In genomic region chr20:63937596-63937995, GRCh38 we compare ENCODE assay signal across 17 cellular contexts. TPM values are rescaled to one million over a fixed set of nuclear protein-coding genes. Genes with fewer than 3 reads are reported as not detected.
A peak's percentile ranks its signal among the peaks of the same experiment; 100 is the strongest.
DNase-seq lines count a peak whose midpoint lies in the region; ATAC-seq and TF ChIP-seq lines count a peak whose summit lies in the region.
"Had no signal": no experiment of that assay in that cellular context is flagged by ENCODE, and none has a peak within 500 bp of the region (broad histone marks: within the 10 kb centered on the region; RNA-seq: fewer than 3 reads in every experiment).

No MANE protein-coding gene starts in this region.

- peaks cover 64% of the 10 kb centered on the region for H3K36me3 ChIP-seq in left ventricle myocardium inferior

- POLR2A ChIA-PET in WTC11 (lab: Charles Lee), result interaction anchor here (1.0 kb wide), 1 partner anchor 25 kb away, joined by 4 read pairs; no protein-coding TSS in a partner anchor

- no peak overlapping the region for H3K27ac ChIP-seq in left ventricle myocardium inferior (replicated peaks)
- H3K27ac ChIP-seq: Peyer's patch had no signal

- no peaks in the 10 kb centered on the region for H3K27me3 ChIP-seq in left ventricle myocardium inferior (ENCODE audit: low read depth)
- H3K27me3 ChIP-seq: Peyer's patch had no signal

- H3K4me3 ChIP-seq in left ventricle myocardium inferior, result no peak overlapping the region
- H3K4me3 ChIP-seq: HAP-1, Peyer's patch had no signal

- H3K36me3 Mint-ChIP-seq in WTC11, result peaks cover under 1% of the 10 kb centered on the region; the same call in 1 of the 2 replicates
- peaks cover 49% of the 10 kb centered on the region for H3K36me3 Mint-ChIP-seq in stimulated activated memory B cell treated with anti-CD40 and anti-IgM and Interleukin-4, amounts not matched to agents 10 μg/mL and 1 μg/mL and 100 μg/mL, for 72 hours
- peaks cover 54% of the 10 kb centered on the region for H3K36me3 Mint-ChIP-seq in activated T-helper 17 cell treated with anti-CD3 and anti-CD28 coated beads, Interleukin-2, amount 50 U/mL, for 72 hours (ENCODE audit: low read depth)

- H3K4me1 Mint-ChIP-seq in WTC11, result peaks cover 6% of the 10 kb centered on the region
- peaks cover 24% of the 10 kb centered on the region for H3K4me1 Mint-ChIP-seq in stimulated activated memory B cell treated with anti-CD40 and anti-IgM and Interleukin-4, amounts not matched to agents 10 μg/mL and 1 μg/mL and 100 μg/mL, for 72 hours
- H3K4me1 Mint-ChIP-seq in activated T-helper 17 cell treated with anti-CD3 and anti-CD28 coated beads, Interleukin-2, amount 50 U/mL, for 72 hours, result no peaks in the 10 kb centered on the region

- DNase-seq in Right ventricle myocardium inferior (ENCODE audit: missing footprints), result peak; percentile 1
- DNase-seq in left ventricle myocardium inferior, result no peak
- no peak for DNase-seq in WTC11 (ENCODE audit: low spot score)
- peak; percentile 38 for DNase-seq in fibroblast of gingiva (ENCODE audit: low read depth)
- DNase-seq in C1 segment of cervical spinal cord (lab: John Stamatoyannopoulos, UW), result no peak
- DNase-seq: Caco-2, DMS53, KBM-7, NCI-H1048, NCI-H226, NCI-H526 treated with DMSO at 0.1 percent for 48 hours, Peyer's patch had no signal

- CTCF ChIA-PET in WTC11 (lab: Charles Lee), result interaction anchor here (4.2 kb wide), 1 partner anchor 36 kb away, joined by 13 read pairs; no protein-coding TSS in a partner anchor

- H3K9me3 Mint-ChIP-seq in WTC11, result no peaks in the 10 kb centered on the region
- H3K9me3 Mint-ChIP-seq in stimulated activated memory B cell treated with anti-CD40 and anti-IgM and Interleukin-4, amounts not matched to agents 10 μg/mL and 1 μg/mL and 100 μg/mL, for 72 hours, result peaks cover 3% of the 10 kb centered on the region
- no peaks in the 10 kb centered on the region for H3K9me3 Mint-ChIP-seq in activated T-helper 17 cell treated with anti-CD3 and anti-CD28 coated beads, Interleukin-2, amount 50 U/mL, for 72 hours

- TF ChIP-seq CTCF in left ventricle myocardium inferior (IDR thresholded peaks at IDR 0.05; ENCODE audit: borderline replicate concordance) (no peak), WTC11 (IDR thresholded peaks at IDR 0.05) (no peak)

- peaks cover 26% of the 10 kb centered on the region for H3K4me1 ChIP-seq in left ventricle myocardium inferior
- H3K4me1 ChIP-seq: Caco-2, HAP-1 had no signal

- no peak overlapping the region for H3K27ac Mint-ChIP-seq in WTC11
- H3K27ac Mint-ChIP-seq in stimulated activated memory B cell treated with anti-CD40 and anti-IgM and Interleukin-4, amounts not matched to agents 10 μg/mL and 1 μg/mL and 100 μg/mL, for 72 hours, result peak overlapping the region; percentile 19
- no peak overlapping the region for H3K27ac Mint-ChIP-seq in activated T-helper 17 cell treated with anti-CD3 and anti-CD28 coated beads, Interleukin-2, amount 50 U/mL, for 72 hours

- H3K27me3 Mint-ChIP-seq in WTC11 (ENCODE audit: low read depth), result no peaks in the 10 kb centered on the region
- no peaks in the 10 kb centered on the region for H3K27me3 Mint-ChIP-seq in stimulated activated memory B cell treated with anti-CD40 and anti-IgM and Interleukin-4, amounts not matched to agents 10 μg/mL and 1 μg/mL and 100 μg/mL, for 72 hours
- no peaks in the 10 kb centered on the region for H3K27me3 Mint-ChIP-seq in activated T-helper 17 cell treated with anti-CD3 and anti-CD28 coated beads, Interleukin-2, amount 50 U/mL, for 72 hours

- intact Hi-C loops in Right ventricle myocardium inferior (cut with DNase I) (no loop called here), left ventricle myocardium inferior (cut with micrococcal nuclease) (no loop called here)

- H3K9me3 ChIP-seq in left ventricle myocardium inferior (replicated peaks), result no peaks in the 10 kb centered on the region
- H3K9me3 ChIP-seq: HAP-1, Peyer's patch had no signal

- no peak for ATAC-seq in Right ventricle myocardium inferior
- ATAC-seq in WTC11, result no peak
- ATAC-seq in stimulated activated memory B cell treated with anti-CD40 and anti-IgM and Interleukin-4, amounts not matched to agents 10 μg/mL and 1 μg/mL and 100 μg/mL, for 72 hours, result no peak
- ATAC-seq in activated T-helper 17 cell treated with anti-CD3 and anti-CD28 coated beads, Interleukin-2, amount 50 U/mL, for 72 hours (replicated peaks), result no peak
- no peak for ATAC-seq in GM21528 (IDR thresholded peaks at IDR 0.05; ENCODE audit: low FRiP score, unreplicated experiment)

- peak overlapping the region; percentile 50; the same call in 1 of the 2 replicates for H3K4me3 Mint-ChIP-seq in WTC11
- no peak overlapping the region for H3K4me3 Mint-ChIP-seq in stimulated activated memory B cell treated with anti-CD40 and anti-IgM and Interleukin-4, amounts not matched to agents 10 μg/mL and 1 μg/mL and 100 μg/mL, for 72 hours
- no peak overlapping the region for H3K4me3 Mint-ChIP-seq in activated T-helper 17 cell treated with anti-CD3 and anti-CD28 coated beads, Interleukin-2, amount 50 U/mL, for 72 hours
- H3K4me3 Mint-ChIP-seq: CD14-positive monocyte had no signal

TF ChIP-seq in WTC11, 78 proteins besides CTCF, POLR2A, EP300 and RAD21:
- no peak for TF ChIP-seq ATF2 (CRISPR knock-in tag; IDR thresholded peaks at IDR 0.05; ENCODE audit: borderline replicate concordance, low read depth)
- TF ChIP-seq ERG (CRISPR knock-in tag; IDR thresholded peaks at IDR 0.05), result no peak

RNA-seq across cellular contexts. Expression of gene UCKL1, which starts 18.6 kb away (rescaled TPM):
- 52.0 TPM for total RNA-seq in Right ventricle myocardium inferior
- 41.0 TPM for total RNA-seq in left ventricle myocardium inferior
- total RNA-seq in WTC11 (2021), result 46.8 to 51.2 TPM (median 48.0 TPM) in 3 replicates
- total RNA-seq in activated T-helper 17 cell treated with anti-CD3 and anti-CD28 coated beads, Interleukin-2, amount 50 U/mL, for 72 hours, result 10 to 100 TPM; 27.5 to 36.2 TPM

RNA-seq across cellular contexts. Expression of gene ZNF512B, which starts 32.1 kb away (rescaled TPM):
- total RNA-seq in Right ventricle myocardium inferior (12.2 TPM), left ventricle myocardium inferior (12.6 TPM), WTC11 (2021) (19.9 to 23.3 TPM (median 20.5 TPM) in 3 replicates)
- total RNA-seq in activated T-helper 17 cell treated with anti-CD3 and anti-CD28 coated beads, Interleukin-2, amount 50 U/mL, for 72 hours, result 10 to 100 TPM; 13.9 to 21.3 TPM

RNA-seq across cellular contexts. Expression of gene SAMD10, which starts 41.8 kb away (rescaled TPM):
- total RNA-seq in Right ventricle myocardium inferior, result 5.7 TPM
- total RNA-seq in left ventricle myocardium inferior, result 5.6 TPM
- 4.6 to 6.2 TPM (median 4.8 TPM) in 3 replicates for total RNA-seq in WTC11 (2021)
- total RNA-seq in activated T-helper 17 cell treated with anti-CD3 and anti-CD28 coated beads, Interleukin-2, amount 50 U/mL, for 72 hours, result 10 to 100 TPM; 21.4 to 32.7 TPM

RNA-seq across cellular contexts. Expression of gene DNAJC5, which starts 42.7 kb away (rescaled TPM):
- total RNA-seq in Right ventricle myocardium inferior, result 41.4 TPM
- total RNA-seq in left ventricle myocardium inferior, result 42.8 TPM
- 28.5 to 31.5 TPM (median 29.6 TPM) in 3 replicates for total RNA-seq in WTC11 (2021)
- total RNA-seq in activated T-helper 17 cell treated with anti-CD3 and anti-CD28 coated beads, Interleukin-2, amount 50 U/mL, for 72 hours, result 10 to 100 TPM; 46.8 to 53.4 TPM

RNA-seq across cellular contexts. Expression of gene PRPF6, which starts 43.3 kb away (rescaled TPM):
- total RNA-seq in Right ventricle myocardium inferior (46.4 TPM), left ventricle myocardium inferior (46.8 TPM), WTC11 (2021) (79.4 to 84.6 TPM (median 80.5 TPM) in 3 replicates)
- 10 to 100 TPM; 88.5 to 97.4 TPM for total RNA-seq in activated T-helper 17 cell treated with anti-CD3 and anti-CD28 coated beads, Interleukin-2, amount 50 U/mL, for 72 hours

Comparison
In these comparisons a context has a peak if more than half of its experiments do, and no peak if none do; other contexts are left out.
1. DNase-seq: peak in Right ventricle myocardium inferior (single experiment) and fibroblast of gingiva (single experiment); none in left ventricle myocardium inferior (single experiment), WTC11 (single experiment) and C1 segment of cervical spinal cord (0 of 14).